12 cellular contexts compared by ENCODE assay signal in the genomic region with DNA sequence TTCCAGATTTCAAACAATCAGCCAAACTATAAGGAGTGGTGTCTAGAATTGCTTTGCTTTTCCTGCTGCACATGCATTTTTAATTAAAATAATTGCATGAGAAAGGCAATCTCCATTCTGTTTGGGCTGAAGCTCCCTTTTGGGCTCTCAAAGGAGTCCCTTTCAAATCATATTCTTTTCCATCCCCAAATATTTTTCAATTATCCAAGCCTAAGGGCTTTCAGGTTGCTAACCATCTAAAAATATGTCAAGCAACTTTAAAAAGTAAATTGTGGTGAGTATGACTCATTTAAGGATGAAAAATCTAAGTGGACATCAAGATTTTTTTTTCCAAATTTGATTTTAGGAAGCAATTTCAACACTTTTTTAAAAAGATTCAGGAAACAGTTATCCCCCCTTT. TPM values are rescaled to one million over a fixed set of nuclear protein-coding genes. Genes with fewer than 3 reads are reported as not detected.
"Had no signal": no experiment of that assay in that cellular context is flagged by ENCODE, and none has a peak within 500 bp of the region (broad histone marks: within the 10 kb centered on the region; RNA-seq: fewer than 3 reads in every experiment).

No MANE protein-coding gene starts in this region.

- H3K4me1 ChIP-seq: pancreas, suprapubic skin had no signal

- H3K27me3 ChIP-seq: adrenal gland, cardiac muscle cell, suprapubic skin had no signal

- ATAC-seq: naive thymus-derived CD8-positive, alpha-beta T cell; pancreas; WTC11 had no signal

- H3K4me3 ChIP-seq: adrenal gland, cardiac muscle cell, pancreas, suprapubic skin had no signal

- DNase-seq: activated CD4-positive, alpha-beta memory T cell treated with anti-CD3 and anti-CD28 coated beads, Interleukin-2, amount 10 ng/mL, durations not matched to agents 7 days and 5 days; activated CD4-positive, alpha-beta T cell treated with anti-CD3 and anti-CD28 coated beads for 4 hours; activated naive CD4-positive, alpha-beta T cell treated with anti-CD3 and anti-CD28 coated beads, Interleukin-2, amount 50 U/mL, for 16 hours; activated T-cell treated with anti-CD3 and anti-CD28 coated beads, Interleukin-2, amount 50 U/mL, for 24 hours; left ventricle myocardium superior; naive thymus-derived CD8-positive, alpha-beta T cell; pancreas had no signal

- H3K9me3 ChIP-seq: adrenal gland, pancreas, suprapubic skin had no signal

- H3K36me3 ChIP-seq: adrenal gland, cardiac muscle cell, pancreas, suprapubic skin had no signal

- H3K27ac ChIP-seq: cardiac muscle cell, pancreas, suprapubic skin had no signal

RNA-seq across cellular contexts. Expression of gene PIR, which starts 28.4 kb away (rescaled TPM):
- polyA plus RNA-seq: naive thymus-derived CD8-positive, alpha-beta T cell had no signal

RNA-seq across cellular contexts. Expression of gene BMX, which starts 35.9 kb away (rescaled TPM):
- total RNA-seq: activated CD4-positive, alpha-beta memory T cell treated with anti-CD3 and anti-CD28 coated beads, Interleukin-2, amount 10 ng/mL, durations not matched to agents 7 days and 5 days; cardiac muscle cell; kidney epithelial cell; naive thymus-derived CD8-positive, alpha-beta T cell; WTC11 had no signal
- polyA plus RNA-seq: naive thymus-derived CD8-positive, alpha-beta T cell had no signal
